In the genomic region with DNA sequence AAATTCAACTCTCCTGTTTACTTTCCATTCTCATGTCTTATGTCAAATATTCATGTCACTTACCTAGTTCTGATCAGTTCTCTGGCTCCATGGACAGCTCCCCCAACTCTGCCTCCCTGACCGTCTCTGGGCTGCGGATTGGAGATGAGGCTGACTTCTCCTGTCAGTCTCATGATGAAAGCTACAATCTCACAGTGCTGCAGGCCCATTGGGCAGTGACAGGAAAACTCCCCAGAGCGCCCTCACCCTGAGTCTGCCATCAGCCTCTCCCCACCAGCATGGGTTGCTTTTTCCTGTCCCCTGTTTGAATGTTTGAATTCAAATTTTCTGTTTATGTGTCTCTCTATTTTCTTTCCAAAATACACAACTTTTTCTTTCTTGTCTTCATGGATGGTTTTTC, we compare ENCODE assay signal across 1 cellular context.
A peak's percentile ranks its signal among the peaks of the same experiment; 100 is the strongest.
TF ChIP-seq lines count a peak whose summit lies in the region.

No MANE protein-coding gene starts in this region.

TF ChIP-seq in GM12878, 131 proteins besides CTCF, POLR2A, EP300 and RAD21:
- TF ChIP-seq, protein P1, sequence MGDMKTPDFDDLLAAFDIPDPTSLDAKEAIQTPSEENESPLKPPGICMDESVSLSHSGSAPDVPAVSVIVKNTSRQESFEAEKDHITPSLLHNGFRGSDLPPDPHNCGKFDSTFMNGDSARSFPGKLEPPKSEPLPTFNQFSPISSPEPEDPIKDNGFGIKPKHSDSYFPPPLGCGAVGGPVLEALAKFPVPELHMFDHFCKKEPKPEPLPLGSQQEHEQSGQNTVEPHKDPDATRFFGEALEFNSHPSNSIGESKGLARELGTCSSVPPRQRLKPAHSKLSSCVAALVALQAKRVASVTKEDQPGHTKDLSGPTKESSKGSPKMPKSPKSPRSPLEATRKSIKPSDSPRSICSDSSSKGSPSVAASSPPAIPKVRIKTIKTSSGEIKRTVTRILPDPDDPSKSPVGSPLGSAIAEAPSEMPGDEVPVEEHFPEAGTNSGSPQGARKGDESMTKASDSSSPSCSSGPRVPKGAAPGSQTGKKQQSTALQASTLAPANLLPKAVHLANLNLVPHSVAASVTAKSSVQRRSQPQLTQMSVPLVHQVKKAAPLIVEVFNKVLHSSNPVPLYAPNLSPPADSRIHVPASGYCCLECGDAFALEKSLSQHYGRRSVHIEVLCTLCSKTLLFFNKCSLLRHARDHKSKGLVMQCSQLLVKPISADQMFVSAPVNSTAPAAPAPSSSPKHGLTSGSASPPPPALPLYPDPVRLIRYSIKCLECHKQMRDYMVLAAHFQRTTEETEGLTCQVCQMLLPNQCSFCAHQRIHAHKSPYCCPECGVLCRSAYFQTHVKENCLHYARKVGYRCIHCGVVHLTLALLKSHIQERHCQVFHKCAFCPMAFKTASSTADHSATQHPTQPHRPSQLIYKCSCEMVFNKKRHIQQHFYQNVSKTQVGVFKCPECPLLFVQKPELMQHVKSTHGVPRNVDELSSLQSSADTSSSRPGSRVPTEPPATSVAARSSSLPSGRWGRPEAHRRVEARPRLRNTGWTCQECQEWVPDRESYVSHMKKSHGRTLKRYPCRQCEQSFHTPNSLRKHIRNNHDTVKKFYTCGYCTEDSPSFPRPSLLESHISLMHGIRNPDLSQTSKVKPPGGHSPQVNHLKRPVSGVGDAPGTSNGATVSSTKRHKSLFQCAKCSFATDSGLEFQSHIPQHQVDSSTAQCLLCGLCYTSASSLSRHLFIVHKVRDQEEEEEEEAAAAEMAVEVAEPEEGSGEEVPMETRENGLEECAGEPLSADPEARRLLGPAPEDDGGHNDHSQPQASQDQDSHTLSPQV (IDR thresholded peaks at IDR 0.05) = no peak
- TF ChIP-seq MEF2A (IDR thresholded peaks at IDR 0.05; ENCODE audit: insufficient read depth, low read depth, low read length) = no peak
- TF ChIP-seq, protein P2, sequence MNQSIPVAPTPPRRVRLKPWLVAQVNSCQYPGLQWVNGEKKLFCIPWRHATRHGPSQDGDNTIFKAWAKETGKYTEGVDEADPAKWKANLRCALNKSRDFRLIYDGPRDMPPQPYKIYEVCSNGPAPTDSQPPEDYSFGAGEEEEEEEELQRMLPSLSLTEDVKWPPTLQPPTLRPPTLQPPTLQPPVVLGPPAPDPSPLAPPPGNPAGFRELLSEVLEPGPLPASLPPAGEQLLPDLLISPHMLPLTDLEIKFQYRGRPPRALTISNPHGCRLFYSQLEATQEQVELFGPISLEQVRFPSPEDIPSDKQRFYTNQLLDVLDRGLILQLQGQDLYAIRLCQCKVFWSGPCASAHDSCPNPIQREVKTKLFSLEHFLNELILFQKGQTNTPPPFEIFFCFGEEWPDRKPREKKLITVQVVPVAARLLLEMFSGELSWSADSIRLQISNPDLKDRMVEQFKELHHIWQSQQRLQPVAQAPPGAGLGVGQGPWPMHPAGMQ (IDR thresholded peaks at IDR 0.05; ENCODE audit: borderline replicate concordance) = no peak
- TF ChIP-seq, protein P3, sequence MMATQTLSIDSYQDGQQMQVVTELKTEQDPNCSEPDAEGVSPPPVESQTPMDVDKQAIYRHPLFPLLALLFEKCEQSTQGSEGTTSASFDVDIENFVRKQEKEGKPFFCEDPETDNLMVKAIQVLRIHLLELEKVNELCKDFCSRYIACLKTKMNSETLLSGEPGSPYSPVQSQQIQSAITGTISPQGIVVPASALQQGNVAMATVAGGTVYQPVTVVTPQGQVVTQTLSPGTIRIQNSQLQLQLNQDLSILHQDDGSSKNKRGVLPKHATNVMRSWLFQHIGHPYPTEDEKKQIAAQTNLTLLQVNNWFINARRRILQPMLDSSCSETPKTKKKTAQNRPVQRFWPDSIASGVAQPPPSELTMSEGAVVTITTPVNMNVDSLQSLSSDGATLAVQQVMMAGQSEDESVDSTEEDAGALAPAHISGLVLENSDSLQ (IDR thresholded peaks at IDR 0.05) = peak; percentile 81
